ENCODE assay signal across 23 cellular contexts in the genomic region with DNA sequence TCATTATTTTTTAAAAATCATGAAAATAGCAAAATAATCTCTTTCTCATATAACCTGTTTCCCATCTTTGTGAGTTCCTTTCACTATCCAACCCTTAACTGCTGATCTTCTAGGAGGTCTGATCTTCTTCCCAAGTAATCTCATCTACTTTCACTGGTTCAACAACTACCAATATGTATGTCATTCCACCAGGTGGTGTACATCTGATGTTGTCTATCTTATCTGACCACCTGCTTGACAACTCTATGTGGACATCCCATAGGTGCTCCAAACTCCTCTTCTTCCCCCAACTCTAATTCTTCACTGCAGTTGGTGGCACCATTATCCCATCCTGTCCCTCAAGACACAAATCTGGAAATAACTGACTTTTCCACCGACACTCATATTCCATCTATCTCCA.
DNase-seq lines count a peak whose midpoint lies in the region; ATAC-seq, FAIRE-seq and TF ChIP-seq lines count a peak whose summit lies in the region.
"Had no signal": no experiment of that assay in that cellular context is flagged by ENCODE, and none has a peak within 500 bp of the region (broad histone marks: within the 10 kb centered on the region; RNA-seq: fewer than 3 reads in every experiment).

No MANE protein-coding gene starts in this region.

- 90% methylated on average over 1 of the region's 1 CpG for WGBS in GM12878 (ENCODE audit: insufficient coverage, insufficient replicate concordance, low lambda C conversion rate, missing lambda C conversion rate)

- H3K9me3 ChIP-seq in Loucy (ENCODE audit: insufficient read depth, low read depth, low read length) (no peaks in the 10 kb centered on the region), GM12878 (replicated peaks; ENCODE audit: control insufficient read depth, insufficient read depth, low read length) (no peaks in the 10 kb centered on the region)
- H3K9me3 ChIP-seq: SJCRH30 had no signal

- peaks cover 11% of the 10 kb centered on the region; the same call in 1 of the 2 replicates for H3K36me3 ChIP-seq in Loucy (ENCODE audit: insufficient read depth, low read length)
- H3K36me3 ChIP-seq in GM12878 (ENCODE audit: control insufficient read depth in 2 of 2, insufficient read depth in 2 of 2, low read length in 1 of 2) = peaks cover 0 to 4% of the 10 kb centered on the region in 2 experiments; a peak in 2 of 4 replicates
- no peaks in the 10 kb centered on the region for H3K36me3 ChIP-seq in H7 (replicated peaks; ENCODE audit: control insufficient read depth, insufficient read depth, low read length)

- no peaks in the 10 kb centered on the region for H3K4me1 ChIP-seq in Loucy (ENCODE audit: insufficient read depth, low read length, poor library complexity, severe bottlenecking)
- H3K4me1 ChIP-seq in GM12878 (ENCODE audit: control insufficient read depth, insufficient read depth, low read length) = no peaks in the 10 kb centered on the region

- H3K27me3 ChIP-seq in Loucy (ENCODE audit: insufficient read depth, low read length, poor library complexity, severe bottlenecking) = no peaks in the 10 kb centered on the region
- H3K27me3 ChIP-seq in GM12878 (replicated peaks in 1 of 2; ENCODE audit: control insufficient read depth in 2 of 2, insufficient read depth in 2 of 2, low read length in 1 of 2) = no peaks in the 10 kb centered on the region
- no peaks in the 10 kb centered on the region for H3K27me3 ChIP-seq in H7 (ENCODE audit: control insufficient read depth, insufficient read depth, low read length)
- H3K27me3 ChIP-seq: SJCRH30 had no signal

- no peak overlapping the region for H3K4me3 Mint-ChIP-seq in stimulated activated naive CD8-positive, alpha-beta T cell treated with anti-CD3 and anti-CD28 coated beads, Interleukin-15, Interleukin-2, amounts not matched to agents 100 ng/mL and 50 ng/mL, for 24 hours
- no peak overlapping the region for H3K4me3 Mint-ChIP-seq in stimulated activated naive CD8-positive, alpha-beta T cell treated with anti-CD3 and anti-CD28 coated beads, Interleukin-15, amount 100 ng/mL, for 72 hours
- H3K4me3 Mint-ChIP-seq in nephron progenitor cell = no peak overlapping the region
- H3K4me3 Mint-ChIP-seq in T-helper 2 cell treated with Interferon-gamma antibody and Interleukin-4, amounts not matched to agents 5 μg/mL and 100 μg/mL, for 36 hours = no peak overlapping the region
- H3K4me3 Mint-ChIP-seq: CD8-positive, alpha-beta memory T cell; H9; HFFc6 had no signal

- no peaks in the 10 kb centered on the region for H3K9me3 Mint-ChIP-seq in stimulated activated naive CD8-positive, alpha-beta T cell treated with anti-CD3 and anti-CD28 coated beads, Interleukin-15, Interleukin-2, amounts not matched to agents 100 ng/mL and 50 ng/mL, for 24 hours
- no peaks in the 10 kb centered on the region for H3K9me3 Mint-ChIP-seq in stimulated activated naive CD8-positive, alpha-beta T cell treated with anti-CD3 and anti-CD28 coated beads, Interleukin-15, amount 100 ng/mL, for 72 hours
- no peaks in the 10 kb centered on the region for H3K9me3 Mint-ChIP-seq in nephron progenitor cell
- H3K9me3 Mint-ChIP-seq in T-helper 2 cell treated with Interferon-gamma antibody and Interleukin-4, amounts not matched to agents 5 μg/mL and 100 μg/mL, for 36 hours = no peaks in the 10 kb centered on the region
- H3K9me3 Mint-ChIP-seq: CD8-positive, alpha-beta memory T cell; H9; HFFc6 had no signal

- CTCF ChIA-PET in GM12878 (lab: Yijun Ruan, JAX) = interaction anchor here (0.7 to 1.0 kb wide), 2 partner anchors 66 to 155 kb away, joined by 3 to 4 read pairs; no protein-coding TSS in a partner anchor

- H3K4me2 ChIP-seq in Loucy (ENCODE audit: low read depth, low read length, poor library complexity, severe bottlenecking) (no peak overlapping the region), GM12878 (ENCODE audit: control insufficient read depth, insufficient read depth) (no peak overlapping the region)

- no peaks in the 10 kb centered on the region for H4K20me1 ChIP-seq in Loucy (ENCODE audit: insufficient read depth, low read length, poor library complexity, severe bottlenecking)
- H4K20me1 ChIP-seq in GM12878 (ENCODE audit: control insufficient read depth, insufficient read depth) = no peaks in the 10 kb centered on the region

- H3K27me3 Mint-ChIP-seq in stimulated activated naive CD8-positive, alpha-beta T cell treated with anti-CD3 and anti-CD28 coated beads, Interleukin-15, Interleukin-2, amounts not matched to agents 100 ng/mL and 50 ng/mL, for 24 hours = no peaks in the 10 kb centered on the region
- no peaks in the 10 kb centered on the region for H3K27me3 Mint-ChIP-seq in stimulated activated naive CD8-positive, alpha-beta T cell treated with anti-CD3 and anti-CD28 coated beads, Interleukin-15, amount 100 ng/mL, for 72 hours
- H3K27me3 Mint-ChIP-seq in nephron progenitor cell (ENCODE audit: low read depth, poor library complexity) = no peaks in the 10 kb centered on the region
- H3K27me3 Mint-ChIP-seq in T-helper 2 cell treated with Interferon-gamma antibody and Interleukin-4, amounts not matched to agents 5 μg/mL and 100 μg/mL, for 36 hours (ENCODE audit: low read depth) = no peaks in the 10 kb centered on the region
- H3K27me3 Mint-ChIP-seq: CD8-positive, alpha-beta memory T cell had no signal

- no peak overlapping the region for H3K27ac ChIP-seq in GM12878 (ENCODE audit: control insufficient read depth, insufficient read depth)
- H3K27ac ChIP-seq: SJCRH30 had no signal

- H3K79me2 ChIP-seq in Loucy (ENCODE audit: insufficient read depth, low read length) (no peaks in the 10 kb centered on the region), GM12878 (ENCODE audit: control insufficient read depth, insufficient read depth, low read length) (no peaks in the 10 kb centered on the region)

- no peak overlapping the region for H3K9ac ChIP-seq in Loucy (ENCODE audit: low read depth, low read length, poor library complexity, severe bottlenecking)
- H3K9ac ChIP-seq in GM12878 (ENCODE audit: control insufficient read depth, insufficient read depth, low read length) = no peak overlapping the region

- no peaks in the 10 kb centered on the region for H3K9me2 ChIP-seq in Loucy (replicated peaks; ENCODE audit: low read depth, low read length)

- SMC1A ChIA-PET in GM12878 (lab: Charles Lee; ENCODE audit: uncharacterized antibody, unreplicated experiment) = interaction anchor here (0.7 to 1.1 kb wide), 2 partner anchors 35 to 51 kb away, joined by 3 to 4 read pairs; no protein-coding TSS in a partner anchor

- FAIRE-seq in GM12878 (lab: Jason Lieb, UNC) = no peak
- FAIRE-seq: RCC 7860 had no signal

- intact Hi-C loops in GM12878 (cut with micrococcal nuclease; ENCODE audit: unreplicated experiment) = no loop called here

- no peaks in the 10 kb centered on the region for H3K4me1 Mint-ChIP-seq in stimulated activated naive CD8-positive, alpha-beta T cell treated with anti-CD3 and anti-CD28 coated beads, Interleukin-15, Interleukin-2, amounts not matched to agents 100 ng/mL and 50 ng/mL, for 24 hours (ENCODE audit: low read depth)
- H3K4me1 Mint-ChIP-seq in stimulated activated naive CD8-positive, alpha-beta T cell treated with anti-CD3 and anti-CD28 coated beads, Interleukin-15, amount 100 ng/mL, for 72 hours = no peaks in the 10 kb centered on the region
- peaks cover 9% of the 10 kb centered on the region for H3K4me1 Mint-ChIP-seq in nephron progenitor cell
- no peaks in the 10 kb centered on the region for H3K4me1 Mint-ChIP-seq in T-helper 2 cell treated with Interferon-gamma antibody and Interleukin-4, amounts not matched to agents 5 μg/mL and 100 μg/mL, for 36 hours (ENCODE audit: low read depth)

- no peak overlapping the region for H2AFZ ChIP-seq in Loucy (ENCODE audit: low read length)
- no peak overlapping the region for H2AFZ ChIP-seq in GM12878 (ENCODE audit: control insufficient read depth, low read depth, low read length)

- POLR2A ChIA-PET in GM12878 (lab: Charles Lee) = no interaction called here

- TF ChIP-seq CTCF in Loucy (conservative IDR thresholded peaks at IDR 0.05; ENCODE audit: low read length) (0 out of 2 replicates have a peak, but pooled peaks have one; percentile 9), GM12878 (IDR thresholded peaks at IDR 0.05 in 2 of 3, conservative IDR thresholded peaks at IDR 0.05 in 1 of 3; ENCODE audit: control insufficient read depth in 2 of 3, extremely low read depth in 1 of 3, insufficient read depth in 1 of 3, low read depth in 3 of 3, low read length in 3 of 3) (peak in 1 of 3 experiments; percentile 8; a peak in 1 of 6 replicates), nephron progenitor cell (IDR thresholded peaks at IDR 0.05) (no peak)

- H3K36me3 Mint-ChIP-seq in stimulated activated naive CD8-positive, alpha-beta T cell treated with anti-CD3 and anti-CD28 coated beads, Interleukin-15, Interleukin-2, amounts not matched to agents 100 ng/mL and 50 ng/mL, for 24 hours (ENCODE audit: low read depth) = peaks cover 22% of the 10 kb centered on the region
- H3K36me3 Mint-ChIP-seq in nephron progenitor cell (ENCODE audit: low read depth) = no peaks in the 10 kb centered on the region
- H3K36me3 Mint-ChIP-seq in T-helper 2 cell treated with Interferon-gamma antibody and Interleukin-4, amounts not matched to agents 5 μg/mL and 100 μg/mL, for 36 hours (ENCODE audit: low read depth) = peaks cover 5% of the 10 kb centered on the region

- RAD21 ChIA-PET in GM12878 (lab: Charles Lee; ENCODE audit: unreplicated experiment) = no interaction called here

- H3K27ac Mint-ChIP-seq in stimulated activated naive CD8-positive, alpha-beta T cell treated with anti-CD3 and anti-CD28 coated beads, Interleukin-15, Interleukin-2, amounts not matched to agents 100 ng/mL and 50 ng/mL, for 24 hours = peak overlapping the region; percentile 27
- no peak overlapping the region for H3K27ac Mint-ChIP-seq in stimulated activated naive CD8-positive, alpha-beta T cell treated with anti-CD3 and anti-CD28 coated beads, Interleukin-15, amount 100 ng/mL, for 72 hours
- peak overlapping the region; percentile 4 for H3K27ac Mint-ChIP-seq in nephron progenitor cell
- H3K27ac Mint-ChIP-seq in T-helper 2 cell treated with Interferon-gamma antibody and Interleukin-4, amounts not matched to agents 5 μg/mL and 100 μg/mL, for 36 hours = no peak overlapping the region
- H3K27ac Mint-ChIP-seq: HFFc6 had no signal

- no peak for DNase-seq in stimulated activated naive CD8-positive, alpha-beta T cell treated with anti-CD3 and anti-CD28 coated beads, Interleukin-15, amount 100 ng/mL, for 72 hours
- DNase-seq in GM12878 (ENCODE audit: low read depth, low spot score) = no peak
- no peak for DNase-seq in nephron progenitor cell
- no peak for DNase-seq in H7
- no peak for DNase-seq in T-helper 2 cell treated with Interferon-gamma antibody and Interleukin-4, amounts not matched to agents 5 μg/mL and 100 μg/mL, for 36 hours (ENCODE audit: low spot score)
- DNase-seq: ACHN; C1 segment of cervical spinal cord; Calu3; CD8-positive, alpha-beta memory T cell; EL; GF-D8; H9; HFFc6; KBM-7; NCI-H1930; NCI-H2227 treated with DMSO at 0.1 percent for 48 hours; NK-92 treated with Interleukin-12 subunit alpha and Interleukin-12 subunit beta, amount 100 ng/mL, for 24 hours; T-helper 1 cell had no signal

- no peak for TF ChIP-seq EP300 in GM12878 (IDR thresholded peaks at IDR 0.05; ENCODE audit: borderline replicate concordance in 1 of 2, control insufficient read depth in 1 of 2, low read depth in 2 of 2, low read length in 2 of 2)

- TF ChIP-seq RAD21 in GM12878 (IDR thresholded peaks at IDR 0.05; ENCODE audit: insufficient read depth, low read depth, low read length) = no peak

- no peak for ATAC-seq in stimulated activated naive CD8-positive, alpha-beta T cell treated with anti-CD3 and anti-CD28 coated beads, Interleukin-15, amount 100 ng/mL, for 72 hours
- ATAC-seq in GM12878 = peak; percentile 53
- ATAC-seq in HG02852 (IDR thresholded peaks at IDR 0.05; ENCODE audit: unreplicated experiment) = no peak

- H3K4me3 ChIP-seq in Loucy (ENCODE audit: low read length, poor library complexity, severe bottlenecking) (no peak overlapping the region), GM12878 (no peak overlapping the region), H7 (ENCODE audit: insufficient read depth, low read depth, low read length) (no peak overlapping the region)
- H3K4me3 ChIP-seq: SJCRH30 had no signal

- no peaks in the 10 kb centered on the region for H3F3A ChIP-seq in Loucy (ENCODE audit: low read depth)

- in situ Hi-C loops in GM12878 (cut with MboI) = no loop called here

- no TSS peak for BruUV-seq in GM12878 (replicated peaks; lab: Mats Ljungman, UMichigan)

- TF ChIP-seq POLR2A in GM12878 (IDR thresholded peaks at IDR 0.05; ENCODE audit: low read depth, low read length) = no peak

Comparison
In these comparisons a context has a peak if more than half of its experiments do, and no peak if none do; other contexts are left out.
1. H3K27ac Mint-ChIP-seq: peak in stimulated activated naive CD8-positive, alpha-beta T cell treated with anti-CD3 and anti-CD28 coated beads, Interleukin-15, Interleukin-2, amounts not matched to agents 100 ng/mL and 50 ng/mL, for 24 hours (single experiment) and nephron progenitor cell (single experiment); none in stimulated activated naive CD8-positive, alpha-beta T cell treated with anti-CD3 and anti-CD28 coated beads, Interleukin-15, amount 100 ng/mL, for 72 hours (0 of 2) and T-helper 2 cell treated with Interferon-gamma antibody and Interleukin-4, amounts not matched to agents 5 μg/mL and 100 μg/mL, for 36 hours (single experiment).